In genomic region chr17:81171941-81172340, GRCh38 we compare ENCODE assay signal across 26 cellular contexts. TPM values are rescaled to one million over a fixed set of nuclear protein-coding genes. Genes with fewer than 3 reads are reported as not detected.
DNase-seq lines count a peak whose midpoint lies in the region; ATAC-seq, FAIRE-seq and TF ChIP-seq lines count a peak whose summit lies in the region.
"Had no signal": no experiment of that assay in that cellular context is flagged by ENCODE, and none has a peak within 500 bp of the region (broad histone marks: within the 10 kb centered on the region; RNA-seq: fewer than 3 reads in every experiment).

No MANE protein-coding gene starts in this region.

- H3K27ac Mint-ChIP-seq in natural killer cell treated with Interleukin-12 subunit alpha and Interleukin-12 subunit beta and Interleukin-15 and Interleukin-18, amount 100 ng/mL, for 72 hours = no peak overlapping the region
- H3K27ac Mint-ChIP-seq in natural killer cell = no peak overlapping the region
- H3K27ac Mint-ChIP-seq: activated CD4-positive, alpha-beta T cell treated with anti-CD3 and anti-CD28 coated beads, Interleukin-2, amount 10 ng/mL, durations not matched to agents 7 days and 5 days; activated CD8-positive, alpha-beta memory T cell treated with anti-CD3 and anti-CD28 coated beads, Interleukin-2, amount 10 ng/mL, durations not matched to agents 7 days and 5 days; activated naive CD4-positive, alpha-beta T cell treated with anti-CD3 and anti-CD28 coated beads, Interleukin-2, amount 50 U/mL, for 24 hours; H9 had no signal

- intact Hi-C loops in natural killer cell (cut with micrococcal nuclease) (no loop called here), lower lobe of right lung (cut with DNase I) (no loop called here)

- no peaks in the 10 kb centered on the region for H3K9me3 ChIP-seq in lower lobe of right lung
- H3K9me3 ChIP-seq: transverse colon had no signal

- peaks cover under 1% of the 10 kb centered on the region for H3K27me3 ChIP-seq in lower lobe of right lung (ENCODE audit: low read depth)

- H3K4me1 ChIP-seq in lower lobe of right lung = peaks cover 8% of the 10 kb centered on the region
- H3K4me1 ChIP-seq: psoas muscle, transverse colon had no signal

- no peak overlapping the region for H3K4me3 ChIP-seq in lower lobe of right lung
- H3K4me3 ChIP-seq: lung, psoas muscle, skin epidermis, transverse colon had no signal

- no peaks in the 10 kb centered on the region for H3K4me1 Mint-ChIP-seq in natural killer cell treated with Interleukin-12 subunit alpha and Interleukin-12 subunit beta and Interleukin-15 and Interleukin-18, amount 100 ng/mL, for 72 hours (ENCODE audit: low read depth in 2 of 2)
- no peaks in the 10 kb centered on the region for H3K4me1 Mint-ChIP-seq in natural killer cell
- H3K4me1 Mint-ChIP-seq: activated CD4-positive, alpha-beta T cell treated with anti-CD3 and anti-CD28 coated beads, Interleukin-2, amount 10 ng/mL, durations not matched to agents 7 days and 5 days; activated CD8-positive, alpha-beta memory T cell treated with anti-CD3 and anti-CD28 coated beads, Interleukin-2, amount 10 ng/mL, durations not matched to agents 7 days and 5 days; H9 had no signal

- ATAC-seq in natural killer cell treated with Interleukin-12 subunit alpha and Interleukin-12 subunit beta and Interleukin-15 and Interleukin-18, amount 100 ng/mL, for 72 hours = no peak
- ATAC-seq in natural killer cell = no peak
- peak; percentile 42 to 51 for ATAC-seq in lower lobe of right lung
- ATAC-seq: activated CD8-positive, alpha-beta memory T cell treated with anti-CD3 and anti-CD28 coated beads, Interleukin-2, amount 10 ng/mL, durations not matched to agents 7 days and 5 days; psoas muscle had no signal

- FAIRE-seq in D721Med (lab: Jason Lieb, UNC) = no peak
- FAIRE-seq: A204.1, frontal cortex, GM12892 had no signal

- H3K27ac ChIP-seq in lower lobe of right lung = no peak overlapping the region
- H3K27ac ChIP-seq: psoas muscle, skin epidermis, transverse colon, VCaP had no signal

- TF ChIP-seq CTCF in natural killer cell (IDR thresholded peaks at IDR 0.05) (no peak), lower lobe of right lung (IDR thresholded peaks at IDR 0.05) (no peak), D721Med (IDR thresholded peaks at IDR 0.05; ENCODE audit: insufficient read depth, missing control alignments) (no peak)

- H3K36me3 ChIP-seq in lower lobe of right lung = no peaks in the 10 kb centered on the region
- H3K36me3 ChIP-seq: transverse colon had no signal

- H3K36me3 Mint-ChIP-seq in natural killer cell treated with Interleukin-12 subunit alpha and Interleukin-12 subunit beta and Interleukin-15 and Interleukin-18, amount 100 ng/mL, for 72 hours = no peaks in the 10 kb centered on the region
- H3K36me3 Mint-ChIP-seq in natural killer cell = no peaks in the 10 kb centered on the region
- H3K36me3 Mint-ChIP-seq: activated CD8-positive, alpha-beta memory T cell treated with anti-CD3 and anti-CD28 coated beads, Interleukin-2, amount 10 ng/mL, durations not matched to agents 7 days and 5 days; activated naive CD4-positive, alpha-beta T cell treated with anti-CD3 and anti-CD28 coated beads, Interleukin-2, amount 50 U/mL, for 24 hours had no signal

- H3K27me3 Mint-ChIP-seq in natural killer cell treated with Interleukin-12 subunit alpha and Interleukin-12 subunit beta and Interleukin-15 and Interleukin-18, amount 100 ng/mL, for 72 hours = peaks cover 0 to 2% of the 10 kb centered on the region in 2 donors
- peaks cover 3 to 8% of the 10 kb centered on the region in 2 donors for H3K27me3 Mint-ChIP-seq in natural killer cell (ENCODE audit: low read depth in 2 of 2)

- no peaks in the 10 kb centered on the region for H3K9me3 Mint-ChIP-seq in natural killer cell treated with Interleukin-12 subunit alpha and Interleukin-12 subunit beta and Interleukin-15 and Interleukin-18, amount 100 ng/mL, for 72 hours
- H3K9me3 Mint-ChIP-seq in natural killer cell = no peaks in the 10 kb centered on the region
- H3K9me3 Mint-ChIP-seq: activated CD4-positive, alpha-beta T cell treated with anti-CD3 and anti-CD28 coated beads, Interleukin-2, amount 10 ng/mL, durations not matched to agents 7 days and 5 days; activated naive CD4-positive, alpha-beta T cell treated with anti-CD3 and anti-CD28 coated beads, Interleukin-2, amount 50 U/mL, for 24 hours had no signal

- DNase-seq in natural killer cell treated with Interleukin-12 subunit alpha and Interleukin-12 subunit beta and Interleukin-15 and Interleukin-18, amount 100 ng/mL, for 72 hours (ENCODE audit: low spot score) = peak; percentile 29
- DNase-seq in natural killer cell (no peak), dermis blood vessel endothelial cell (peak; percentile 23), lower lobe of right lung (no peak), D341Med (ENCODE audit: low spot score) (no peak), D721Med (ENCODE audit: insufficient read length, low spot score) (no peak), NCI-H1105 treated with DMSO at 0.1 percent for 48 hours (lab: John Stamatoyannopoulos, UW) (no peak), NCI-H1436 treated with DMSO at 0.1 percent for 48 hours (lab: John Stamatoyannopoulos, UW) (no peak)
- DNase-seq: activated CD4-positive, alpha-beta T cell treated with anti-CD3 and anti-CD28 coated beads, Interleukin-2, amount 10 ng/mL, durations not matched to agents 7 days and 5 days; activated CD8-positive, alpha-beta memory T cell treated with anti-CD3 and anti-CD28 coated beads, Interleukin-2, amount 10 ng/mL, durations not matched to agents 7 days and 5 days; aorta; C1 segment of cervical spinal cord; H9; hippocampal formation; NCI-H1092; NCI-H2029 treated with DMSO at 0.1 percent for 48 hours; NCI-H82; psoas muscle; transverse colon had no signal

- no peak overlapping the region for H3K4me3 Mint-ChIP-seq in natural killer cell treated with Interleukin-12 subunit alpha and Interleukin-12 subunit beta and Interleukin-15 and Interleukin-18, amount 100 ng/mL, for 72 hours
- no peak overlapping the region for H3K4me3 Mint-ChIP-seq in natural killer cell
- H3K4me3 Mint-ChIP-seq: activated CD4-positive, alpha-beta T cell treated with anti-CD3 and anti-CD28 coated beads, Interleukin-2, amount 10 ng/mL, durations not matched to agents 7 days and 5 days; activated CD8-positive, alpha-beta memory T cell treated with anti-CD3 and anti-CD28 coated beads, Interleukin-2, amount 10 ng/mL, durations not matched to agents 7 days and 5 days; activated naive CD4-positive, alpha-beta T cell treated with anti-CD3 and anti-CD28 coated beads, Interleukin-2, amount 50 U/mL, for 24 hours; H9 had no signal

RNA-seq across cellular contexts. Expression of gene AATK, which starts 5.9 kb away (rescaled TPM):
- total RNA-seq in natural killer cell treated with Interleukin-12 subunit alpha and Interleukin-12 subunit beta and Interleukin-15 and Interleukin-18, amount 100 ng/mL, for 72 hours = 1 to 10 TPM; 1.8 to 7.6 TPM
- total RNA-seq in natural killer cell (10 to 100 TPM in 2 of 3 donors, 1 to 10 TPM in 1; 8.5 to 13.7 (median 10.4) TPM), dermis blood vessel endothelial cell (4.0 and 4.1 TPM in 2 replicates), lower lobe of right lung (64.0 TPM)

RNA-seq across cellular contexts. Expression of gene PVALEF, which starts 6.6 kb away (rescaled TPM):
- total RNA-seq in natural killer cell treated with Interleukin-12 subunit alpha and Interleukin-12 subunit beta and Interleukin-15 and Interleukin-18, amount 100 ng/mL, for 72 hours = not detected
- total RNA-seq in natural killer cell (not detected), dermis blood vessel endothelial cell (not detected in 2 replicates), lower lobe of right lung (not detected)
- total RNA-seq: activated CD4-positive, alpha-beta T cell treated with anti-CD3 and anti-CD28 coated beads, Interleukin-2, amount 10 ng/mL, durations not matched to agents 7 days and 5 days; activated CD8-positive, alpha-beta memory T cell treated with anti-CD3 and anti-CD28 coated beads, Interleukin-2, amount 10 ng/mL, durations not matched to agents 7 days and 5 days; aorta; frontal cortex; H9; lung; psoas muscle; transverse colon had no signal

RNA-seq across cellular contexts. Expression of gene CEP131, which starts 50.8 kb away (rescaled TPM):
- 10 to 100 TPM in 1 of 2 donors, 1 to 10 TPM in 1; 7.8 to 14.5 TPM for total RNA-seq in natural killer cell treated with Interleukin-12 subunit alpha and Interleukin-12 subunit beta and Interleukin-15 and Interleukin-18, amount 100 ng/mL, for 72 hours
- total RNA-seq in natural killer cell (10 to 100 TPM in 2 of 3 donors, 1 to 10 TPM in 1; 9.9 to 11.4 (median 10.0) TPM), dermis blood vessel endothelial cell (11.3 and 12.3 TPM in 2 replicates), lower lobe of right lung (8.3 TPM)

Comparison
In these comparisons a context has a peak if more than half of its experiments do, and no peak if none do; other contexts are left out.
1. DNase-seq: peak in natural killer cell treated with Interleukin-12 subunit alpha and Interleukin-12 subunit beta and Interleukin-15 and Interleukin-18, amount 100 ng/mL, for 72 hours (single experiment) and dermis blood vessel endothelial cell (single experiment); none in natural killer cell (single experiment), lower lobe of right lung (single experiment), D341Med (single experiment), D721Med (single experiment), NCI-H1105 treated with DMSO at 0.1 percent for 48 hours (single experiment) and NCI-H1436 treated with DMSO at 0.1 percent for 48 hours (single experiment).
2. ATAC-seq: peak in lower lobe of right lung (2 of 2); none in natural killer cell treated with Interleukin-12 subunit alpha and Interleukin-12 subunit beta and Interleukin-15 and Interleukin-18, amount 100 ng/mL, for 72 hours (0 of 2) and natural killer cell (0 of 3).